ENCODE assay signal across 14 cellular contexts in genomic region chr3:59185586-59186381, GRCh38.
A peak's percentile ranks its signal among the peaks of the same experiment; 100 is the strongest.
DNase-seq lines count a peak whose midpoint lies in the region; ATAC-seq and TF ChIP-seq lines count a peak whose summit lies in the region.
"Had no signal": no experiment of that assay in that cellular context is flagged by ENCODE, and none has a peak within 500 bp of the region (broad histone marks: within the 10 kb centered on the region; RNA-seq: fewer than 3 reads in every experiment).

No MANE protein-coding gene starts in this region.

- POLR2A ChIA-PET in GM10248 (lab: Yijun Ruan, JAX): no interaction called here

- 0 out of 2 replicates have a peak overlapping the region, but pooled peaks have one; percentile 5 for H3K27ac ChIP-seq in SJCRH30
- H3K27ac ChIP-seq: lower lobe of right lung had no signal

- H3K4me3 Mint-ChIP-seq in activated T-helper 2 cell treated with anti-CD3 and anti-CD28 coated beads, Interferon-gamma antibody, Interleukin-2, Interleukin-4, amounts not matched to agents 10 μg/mL and 5 μg/mL and 100 μg/mL, durations not matched to agents 14 hours and 24 hours and 36 hours (ENCODE audit: low read depth): no peak overlapping the region
- H3K4me3 Mint-ChIP-seq: CD8-positive, alpha-beta memory T cell had no signal

- no peak for TF ChIP-seq CTCF in fibroblast of mammary gland (conservative IDR thresholded peaks at IDR 0.05; ENCODE audit: control insufficient read depth, insufficient read depth, low read depth, low read length)
- no peak for TF ChIP-seq CTCF in GM10248 (IDR thresholded peaks at IDR 0.05; ENCODE audit: control extremely low read depth, extremely low read depth, low read depth, missing control alignments)

- H3K36me3 Mint-ChIP-seq in activated T-helper 2 cell treated with anti-CD3 and anti-CD28 coated beads, Interferon-gamma antibody, Interleukin-2, Interleukin-4, amounts not matched to agents 10 μg/mL and 5 μg/mL and 100 μg/mL, durations not matched to agents 14 hours and 24 hours and 36 hours (ENCODE audit: low read depth): no peaks in the 10 kb centered on the region
- H3K36me3 Mint-ChIP-seq: CD8-positive, alpha-beta memory T cell had no signal

- H3K4me1 Mint-ChIP-seq in activated T-helper 2 cell treated with anti-CD3 and anti-CD28 coated beads, Interferon-gamma antibody, Interleukin-2, Interleukin-4, amounts not matched to agents 10 μg/mL and 5 μg/mL and 100 μg/mL, durations not matched to agents 14 hours and 24 hours and 36 hours (ENCODE audit: low read depth): no peaks in the 10 kb centered on the region
- H3K4me1 Mint-ChIP-seq: CD8-positive, alpha-beta memory T cell had no signal

- no peaks in the 10 kb centered on the region for H3K9me3 ChIP-seq in SJCRH30 (replicated peaks)
- H3K9me3 ChIP-seq: lower lobe of right lung had no signal

- no peaks in the 10 kb centered on the region for H3K4me1 ChIP-seq in SJCRH30
- H3K4me1 ChIP-seq: lower lobe of right lung had no signal

- CTCF ChIA-PET in GM10248 (lab: Yijun Ruan, JAX): interaction anchor here (1.3 to 1.6 kb wide), 2 partner anchors 26 to 82 kb away, joined by 3 read pairs; no protein-coding TSS in a partner anchor

- H3K4me3 ChIP-seq in SJCRH30 (no peak overlapping the region), fibroblast of mammary gland (ENCODE audit: control insufficient read depth, low read depth, low read length) (no peak overlapping the region)
- H3K4me3 ChIP-seq: lower lobe of right lung had no signal

- no peak for ATAC-seq in GM18519 (IDR thresholded peaks at IDR 0.05; ENCODE audit: low FRiP score, unreplicated experiment)
- ATAC-seq: lower lobe of right lung had no signal

- no peaks in the 10 kb centered on the region for H3K36me3 ChIP-seq in SJCRH30
- H3K36me3 ChIP-seq: lower lobe of right lung had no signal

- H3K27ac Mint-ChIP-seq in activated T-helper 2 cell treated with anti-CD3 and anti-CD28 coated beads, Interferon-gamma antibody, Interleukin-2, Interleukin-4, amounts not matched to agents 10 μg/mL and 5 μg/mL and 100 μg/mL, durations not matched to agents 14 hours and 24 hours and 36 hours: no peak overlapping the region
- H3K27ac Mint-ChIP-seq: CD8-positive, alpha-beta memory T cell had no signal

- no peaks in the 10 kb centered on the region for H3K27me3 ChIP-seq in SJCRH30

- DNase-seq in HCEC 1CT: peak; percentile 51
- peak; percentile 7 to 56 for DNase-seq in SJCRH30
- DNase-seq in fibroblast of mammary gland (ENCODE audit: low read depth): peak; percentile 23
- DNase-seq in retina: peak; percentile 13
- DNase-seq in activated T-helper 2 cell treated with anti-CD3 and anti-CD28 coated beads, Interferon-gamma antibody, Interleukin-2, Interleukin-4, amounts not matched to agents 10 μg/mL and 5 μg/mL and 100 μg/mL, durations not matched to agents 14 hours and 24 hours and 36 hours (ENCODE audit: low spot score): no peak
- no peak for DNase-seq in GM10248 (ENCODE audit: extremely low spot score)
- DNase-seq: activated gamma-delta T cell; caudate nucleus; CD8-positive, alpha-beta memory T cell; lower lobe of right lung; NCI-H1105; NCI-H748 treated with DMSO at 0.1 percent for 48 hours; Right ventricle myocardium superior had no signal

- peaks cover 1% of the 10 kb centered on the region for H3K27me3 Mint-ChIP-seq in activated T-helper 2 cell treated with anti-CD3 and anti-CD28 coated beads, Interferon-gamma antibody, Interleukin-2, Interleukin-4, amounts not matched to agents 10 μg/mL and 5 μg/mL and 100 μg/mL, durations not matched to agents 14 hours and 24 hours and 36 hours (ENCODE audit: low read depth)
- H3K27me3 Mint-ChIP-seq: CD8-positive, alpha-beta memory T cell had no signal

- intact Hi-C loops in activated T-helper 2 cell treated with anti-CD3 and anti-CD28 coated beads, Interferon-gamma antibody, Interleukin-2, Interleukin-4, amounts not matched to agents 10 μg/mL and 5 μg/mL and 100 μg/mL, durations not matched to agents 14 hours and 24 hours and 36 hours (cut with micrococcal nuclease): no loop called here

- H3K9me3 Mint-ChIP-seq in activated T-helper 2 cell treated with anti-CD3 and anti-CD28 coated beads, Interferon-gamma antibody, Interleukin-2, Interleukin-4, amounts not matched to agents 10 μg/mL and 5 μg/mL and 100 μg/mL, durations not matched to agents 14 hours and 24 hours and 36 hours: no peaks in the 10 kb centered on the region

Comparison
In these comparisons a context has a peak if more than half of its experiments do, and no peak if none do; other contexts are left out.
1. DNase-seq: peak in HCEC 1CT (single experiment), SJCRH30 (2 of 2), fibroblast of mammary gland (single experiment) and retina (single experiment); none in activated T-helper 2 cell treated with anti-CD3 and anti-CD28 coated beads, Interferon-gamma antibody, Interleukin-2, Interleukin-4, amounts not matched to agents 10 μg/mL and 5 μg/mL and 100 μg/mL, durations not matched to agents 14 hours and 24 hours and 36 hours (single experiment) and GM10248 (single experiment).